Comparison of ENCODE assay signal across 16 cellular contexts in the genomic region with DNA sequence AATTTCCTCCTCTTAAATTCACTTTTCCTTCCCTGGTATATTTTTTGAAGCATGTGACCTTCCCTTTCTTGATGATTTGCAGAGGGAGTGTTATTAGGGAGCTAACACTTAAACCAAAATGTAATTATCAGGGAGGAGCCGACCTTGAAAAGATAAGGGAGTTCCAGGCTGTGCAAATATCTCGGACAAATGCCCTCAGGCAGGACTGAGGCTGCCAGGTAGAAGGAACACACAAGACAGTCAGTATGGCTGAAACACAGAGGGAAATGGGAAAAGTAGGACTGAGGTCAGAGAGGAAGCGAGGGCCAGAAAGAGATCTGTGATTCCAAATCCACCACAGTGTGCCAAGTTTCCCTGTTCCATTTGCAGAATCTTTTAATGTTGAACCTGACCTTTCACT.
DNase-seq lines count a peak whose midpoint lies in the region; ATAC-seq and TF ChIP-seq lines count a peak whose summit lies in the region.
"Had no signal": no experiment of that assay in that cellular context is flagged by ENCODE, and none has a peak within 500 bp of the region (broad histone marks: within the 10 kb centered on the region; RNA-seq: fewer than 3 reads in every experiment).

No MANE protein-coding gene starts in this region.

- no peak for ATAC-seq in CD4-positive, alpha-beta T cell (ENCODE audit: poor library complexity)
- ATAC-seq: GM12878 had no signal

- DNase-seq in LNCaP clone FGC (ENCODE audit: low read depth) (peak; percentile 75), NCI-H748 (lab: John Stamatoyannopoulos, UW; ENCODE audit: unreplicated experiment) (peak; percentile 28), islet precursor cell (peak; percentile 84), foreskin melanocyte (no peak), AG20443 (ENCODE audit: low spot score) (no peak)
- no peak for DNase-seq in CD4-positive, alpha-beta T cell
- DNase-seq: ACHN; AML-193; CD4-positive, alpha-beta memory T cell; DMS153; DMS79; H9; IMR-90 had no signal

- no peaks in the 10 kb centered on the region for H3K27me3 Mint-ChIP-seq in CD4-positive, alpha-beta T cell
- H3K27me3 Mint-ChIP-seq: CD4-positive, alpha-beta memory T cell had no signal

- H3K27ac ChIP-seq in 22Rv1: peak overlapping the region; percentile 58
- H3K27ac ChIP-seq in CD4-positive, alpha-beta T cell (ENCODE audit: low read depth, low read length): no peak overlapping the region
- H3K27ac ChIP-seq: C4-2B had no signal

- H3K4me3 Mint-ChIP-seq in CD4-positive, alpha-beta T cell: no peak overlapping the region
- H3K4me3 Mint-ChIP-seq: H9 had no signal

- H3K9me3 Mint-ChIP-seq in CD4-positive, alpha-beta T cell: peaks cover 24% of the 10 kb centered on the region

- H3K27me3 ChIP-seq in CD4-positive, alpha-beta T cell (ENCODE audit: control insufficient read depth, insufficient read depth, low read length): no peaks in the 10 kb centered on the region

- intact Hi-C loops in CD4-positive, alpha-beta T cell (cut with DNase I, micrococcal nuclease): no loop called here

- no peak for TF ChIP-seq CTCF in 22Rv1 (IDR thresholded peaks at IDR 0.05)
- no peak for TF ChIP-seq CTCF in LNCaP clone FGC (IDR thresholded peaks at IDR 0.05; ENCODE audit: control insufficient read depth, extremely low read depth, insufficient read depth)
- TF ChIP-seq CTCF in CD4-positive, alpha-beta T cell (IDR thresholded peaks at IDR 0.05): no peak

- CTCF ChIA-PET in CD4-positive, alpha-beta T cell (lab: Charles Lee): no interaction called here

- H3K36me3 Mint-ChIP-seq in CD4-positive, alpha-beta T cell (ENCODE audit: low read depth): no peaks in the 10 kb centered on the region
- H3K36me3 Mint-ChIP-seq: CD4-positive, alpha-beta memory T cell had no signal

- POLR2A ChIA-PET in CD4-positive, alpha-beta T cell (lab: Charles Lee): no interaction called here

- H3K4me3 ChIP-seq in LNCaP clone FGC (ENCODE audit: low read depth, low read length): no peak overlapping the region
- H3K4me3 ChIP-seq: GM12878 had no signal

- no peak overlapping the region for H3K27ac Mint-ChIP-seq in CD4-positive, alpha-beta T cell
- H3K27ac Mint-ChIP-seq: CD4-positive, alpha-beta memory T cell; H9 had no signal

- no peaks in the 10 kb centered on the region for H3K9me3 ChIP-seq in CD4-positive, alpha-beta T cell (ENCODE audit: control insufficient read depth, low read length)

- H3K4me1 Mint-ChIP-seq in CD4-positive, alpha-beta T cell (ENCODE audit: low read depth): no peaks in the 10 kb centered on the region
- H3K4me1 Mint-ChIP-seq: CD4-positive, alpha-beta memory T cell had no signal

Comparison
In these comparisons a context has a peak if more than half of its experiments do, and no peak if none do; other contexts are left out.
1. DNase-seq: peak in LNCaP clone FGC (single experiment), NCI-H748 (single experiment) and islet precursor cell (single experiment); none in foreskin melanocyte (single experiment), AG20443 (single experiment) and CD4-positive, alpha-beta T cell (0 of 10).